ENCODE assay signal across 1 cellular context in the genomic region with DNA sequence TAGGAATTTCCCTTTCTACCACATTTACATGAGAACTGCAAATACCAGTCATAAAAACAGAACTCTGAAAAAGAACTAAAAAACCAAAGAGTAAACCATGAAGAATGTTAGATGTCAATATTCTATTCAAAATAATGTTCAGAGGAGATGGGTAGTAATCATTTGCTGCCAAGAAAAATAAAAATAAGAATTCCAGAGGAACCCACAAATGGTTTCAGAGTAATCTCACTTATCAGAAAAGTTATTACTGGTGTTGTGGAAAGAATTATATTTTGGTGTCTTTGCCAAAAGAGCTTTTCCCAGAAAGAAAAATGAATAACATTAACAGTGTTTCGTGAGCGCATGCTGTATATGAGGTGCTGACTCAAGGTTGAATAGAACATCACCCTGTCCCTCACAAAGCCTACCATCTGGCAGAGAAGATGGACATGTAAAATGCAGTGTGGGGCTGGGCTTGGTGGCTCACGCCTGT.
TF ChIP-seq lines count a peak whose summit lies in the region.

No MANE protein-coding gene starts in this region.

TF ChIP-seq in SK-N-SH, 30 proteins besides CTCF, POLR2A, EP300 and RAD21 (continued from another document):
- TF ChIP-seq USF2 (IDR thresholded peaks at IDR 0.05; ENCODE audit: borderline replicate concordance, low read depth, low read length), result no peak
- TF ChIP-seq, protein P1, sequence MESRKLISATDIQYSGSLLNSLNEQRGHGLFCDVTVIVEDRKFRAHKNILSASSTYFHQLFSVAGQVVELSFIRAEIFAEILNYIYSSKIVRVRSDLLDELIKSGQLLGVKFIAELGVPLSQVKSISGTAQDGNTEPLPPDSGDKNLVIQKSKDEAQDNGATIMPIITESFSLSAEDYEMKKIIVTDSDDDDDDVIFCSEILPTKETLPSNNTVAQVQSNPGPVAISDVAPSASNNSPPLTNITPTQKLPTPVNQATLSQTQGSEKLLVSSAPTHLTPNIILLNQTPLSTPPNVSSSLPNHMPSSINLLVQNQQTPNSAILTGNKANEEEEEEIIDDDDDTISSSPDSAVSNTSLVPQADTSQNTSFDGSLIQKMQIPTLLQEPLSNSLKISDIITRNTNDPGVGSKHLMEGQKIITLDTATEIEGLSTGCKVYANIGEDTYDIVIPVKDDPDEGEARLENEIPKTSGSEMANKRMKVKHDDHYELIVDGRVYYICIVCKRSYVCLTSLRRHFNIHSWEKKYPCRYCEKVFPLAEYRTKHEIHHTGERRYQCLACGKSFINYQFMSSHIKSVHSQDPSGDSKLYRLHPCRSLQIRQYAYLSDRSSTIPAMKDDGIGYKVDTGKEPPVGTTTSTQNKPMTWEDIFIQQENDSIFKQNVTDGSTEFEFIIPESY (IDR thresholded peaks at IDR 0.05; ENCODE audit: borderline replicate concordance, low read depth), result peak; percentile 72; the same call in 1 of the 2 replicates
- peak; percentile 67; the same call in 1 of the 2 replicates for TF ChIP-seq SIN3A (IDR thresholded peaks at IDR 0.05; ENCODE audit: borderline replicate concordance, low read depth, low read length)
- no peak; the same call in 1 of the 2 replicates for TF ChIP-seq MXI1 (IDR thresholded peaks at IDR 0.05; ENCODE audit: low read depth, low read length)
- TF ChIP-seq RFX5 (IDR thresholded peaks at IDR 0.05; ENCODE audit: low read length), result no peak
- peak; percentile 80; the same call in 1 of the 2 replicates for TF ChIP-seq POLR2AphosphoS5 (IDR thresholded peaks at IDR 0.05; ENCODE audit: low read depth, low read length)
- TF ChIP-seq NFIC (IDR thresholded peaks at IDR 0.05; ENCODE audit: borderline replicate concordance), result peak; percentile 99
- TF ChIP-seq TCF12 (IDR thresholded peaks at IDR 0.05), result peak; percentile 99
- TF ChIP-seq TAF1 (IDR thresholded peaks at IDR 0.05; ENCODE audit: borderline replicate concordance, low read depth, low read length), result 0 out of 2 replicates have a peak, but pooled peaks have one; percentile 25
- TF ChIP-seq, protein P2, sequence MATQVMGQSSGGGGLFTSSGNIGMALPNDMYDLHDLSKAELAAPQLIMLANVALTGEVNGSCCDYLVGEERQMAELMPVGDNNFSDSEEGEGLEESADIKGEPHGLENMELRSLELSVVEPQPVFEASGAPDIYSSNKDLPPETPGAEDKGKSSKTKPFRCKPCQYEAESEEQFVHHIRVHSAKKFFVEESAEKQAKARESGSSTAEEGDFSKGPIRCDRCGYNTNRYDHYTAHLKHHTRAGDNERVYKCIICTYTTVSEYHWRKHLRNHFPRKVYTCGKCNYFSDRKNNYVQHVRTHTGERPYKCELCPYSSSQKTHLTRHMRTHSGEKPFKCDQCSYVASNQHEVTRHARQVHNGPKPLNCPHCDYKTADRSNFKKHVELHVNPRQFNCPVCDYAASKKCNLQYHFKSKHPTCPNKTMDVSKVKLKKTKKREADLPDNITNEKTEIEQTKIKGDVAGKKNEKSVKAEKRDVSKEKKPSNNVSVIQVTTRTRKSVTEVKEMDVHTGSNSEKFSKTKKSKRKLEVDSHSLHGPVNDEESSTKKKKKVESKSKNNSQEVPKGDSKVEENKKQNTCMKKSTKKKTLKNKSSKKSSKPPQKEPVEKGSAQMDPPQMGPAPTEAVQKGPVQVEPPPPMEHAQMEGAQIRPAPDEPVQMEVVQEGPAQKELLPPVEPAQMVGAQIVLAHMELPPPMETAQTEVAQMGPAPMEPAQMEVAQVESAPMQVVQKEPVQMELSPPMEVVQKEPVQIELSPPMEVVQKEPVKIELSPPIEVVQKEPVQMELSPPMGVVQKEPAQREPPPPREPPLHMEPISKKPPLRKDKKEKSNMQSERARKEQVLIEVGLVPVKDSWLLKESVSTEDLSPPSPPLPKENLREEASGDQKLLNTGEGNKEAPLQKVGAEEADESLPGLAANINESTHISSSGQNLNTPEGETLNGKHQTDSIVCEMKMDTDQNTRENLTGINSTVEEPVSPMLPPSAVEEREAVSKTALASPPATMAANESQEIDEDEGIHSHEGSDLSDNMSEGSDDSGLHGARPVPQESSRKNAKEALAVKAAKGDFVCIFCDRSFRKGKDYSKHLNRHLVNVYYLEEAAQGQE (IDR thresholded peaks at IDR 0.05; ENCODE audit: low read depth, low read length), result 0 out of 2 replicates have a peak, but pooled peaks have one; percentile 28
- TF ChIP-seq TEAD4 (IDR thresholded peaks at IDR 0.05; ENCODE audit: borderline replicate concordance, insufficient read depth), result peak; percentile 99
- no peak for TF ChIP-seq GATA2 (CRISPR knock-in tag; IDR thresholded peaks at IDR 0.05)
- TF ChIP-seq MEF2A (IDR thresholded peaks at IDR 0.05; ENCODE audit: borderline replicate concordance, low read depth), result peak; percentile 87
- TF ChIP-seq RCOR1 (IDR thresholded peaks at IDR 0.05; ENCODE audit: low read length), result no peak
- TF ChIP-seq SMC3 (IDR thresholded peaks at IDR 0.05; ENCODE audit: low read depth, low read length), result no peak
- peak; percentile 71; the same call in 1 of the 2 replicates for TF ChIP-seq RXRA (IDR thresholded peaks at IDR 0.05; ENCODE audit: borderline replicate concordance, low read depth)
- TF ChIP-seq FOXJ3 (CRISPR knock-in tag; IDR thresholded peaks at IDR 0.05), result no peak
- TF ChIP-seq FOXM1 (IDR thresholded peaks at IDR 0.05; ENCODE audit: low read depth), result peak; percentile 98
- TF ChIP-seq, protein P3, sequence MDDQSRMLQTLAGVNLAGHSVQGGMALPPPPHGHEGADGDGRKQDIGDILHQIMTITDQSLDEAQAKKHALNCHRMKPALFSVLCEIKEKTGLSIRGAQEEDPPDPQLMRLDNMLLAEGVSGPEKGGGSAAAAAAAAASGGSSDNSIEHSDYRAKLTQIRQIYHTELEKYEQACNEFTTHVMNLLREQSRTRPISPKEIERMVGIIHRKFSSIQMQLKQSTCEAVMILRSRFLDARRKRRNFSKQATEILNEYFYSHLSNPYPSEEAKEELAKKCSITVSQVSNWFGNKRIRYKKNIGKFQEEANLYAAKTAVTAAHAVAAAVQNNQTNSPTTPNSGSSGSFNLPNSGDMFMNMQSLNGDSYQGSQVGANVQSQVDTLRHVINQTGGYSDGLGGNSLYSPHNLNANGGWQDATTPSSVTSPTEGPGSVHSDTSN (IDR thresholded peaks at IDR 0.05), result peak; percentile 94
- TF ChIP-seq EZH2phosphoT487 (IDR thresholded peaks at IDR 0.05; ENCODE audit: borderline replicate concordance, low read depth), result no peak
- peak; percentile 62; the same call in 1 of the 2 replicates for TF ChIP-seq FOSL2 (IDR thresholded peaks at IDR 0.05; ENCODE audit: borderline replicate concordance, low read depth)
- no peak for TF ChIP-seq YY1 (IDR thresholded peaks at IDR 0.05; ENCODE audit: low read depth)
- no peak for TF ChIP-seq CHD2 (IDR thresholded peaks at IDR 0.05; ENCODE audit: low read length, partially characterized antibody)
- peak; percentile 94 for TF ChIP-seq JUND (IDR thresholded peaks at IDR 0.05)
- no peak for TF ChIP-seq NRF1 (IDR thresholded peaks at IDR 0.05; ENCODE audit: low read depth, low read length)
TF ChIP-seq in SK-N-SH: peak in this region for 16.
